In genomic region chr4:52640808-52641595, GRCh38 we compare ENCODE assay signal across 10 cellular contexts. TPM values are rescaled to one million over a fixed set of nuclear protein-coding genes. Genes with fewer than 3 reads are reported as not detected.
DNase-seq lines count a peak whose midpoint lies in the region; ATAC-seq, FAIRE-seq and TF ChIP-seq lines count a peak whose summit lies in the region.
"Had no signal": no experiment of that assay in that cellular context is flagged by ENCODE, and none has a peak within 500 bp of the region (broad histone marks: within the 10 kb centered on the region; RNA-seq: fewer than 3 reads in every experiment).

No MANE protein-coding gene starts in this region.

- H3K36me3 ChIP-seq in HEK293 (ENCODE audit: control insufficient read depth in 2 of 2, insufficient read depth in 1 of 2, low read length in 2 of 2) (no peaks in the 10 kb centered on the region), stomach (no peaks in the 10 kb centered on the region)

- peak overlapping the region; percentile 12; the same call in 1 of the 2 replicates for H3K27ac ChIP-seq in HEK293 (ENCODE audit: extremely low read depth, low read depth, low read length)
- H3K27ac ChIP-seq in stomach = peak overlapping the region in 4 of 5 donors; percentile 14 to 36 (median 22)

- TF ChIP-seq POLR2A in stomach (IDR thresholded peaks at IDR 0.05) = no peak
- no peak for TF ChIP-seq POLR2A in H54 (IDR thresholded peaks at IDR 0.05; ENCODE audit: low read depth, low read length)

- H3K4me1 ChIP-seq in HEK293 (ENCODE audit: control insufficient read depth, insufficient read depth, low read length) (peaks cover 11% of the 10 kb centered on the region), stomach (peaks cover 24 to 41% (median 36%) of the 10 kb centered on the region in 4 donors)

- ATAC-seq in WTC11 (no peak), GM18858 (IDR thresholded peaks at IDR 0.05; ENCODE audit: unreplicated experiment) (no peak)

- H3K9me3 ChIP-seq in HEK293 (ENCODE audit: control insufficient read depth, insufficient read depth, low read depth, low read length) (no peaks in the 10 kb centered on the region), stomach (no peaks in the 10 kb centered on the region)

- peaks cover 7% of the 10 kb centered on the region for H3K9me3 Mint-ChIP-seq in WTC11

- H3K27me3 ChIP-seq in stomach = no peaks in the 10 kb centered on the region

- no peak overlapping the region for H3K4me3 Mint-ChIP-seq in WTC11

- H3K4me1 Mint-ChIP-seq in WTC11 = peaks cover 46% of the 10 kb centered on the region

- DNase-seq in WTC11 (ENCODE audit: low spot score) = no peak
- peak; percentile 30 for DNase-seq in fibroblast of peridontal ligament (ENCODE audit: extremely low read depth)
- DNase-seq in stomach = no peak
- DNase-seq in Ammon's horn (ENCODE audit: low spot score) = no peak
- DNase-seq in H54 (ENCODE audit: insufficient read length, low spot score) = no peak
- DNase-seq: activated CD4-positive, alpha-beta T cell treated with anti-CD3 and anti-CD28 coated beads for 1 hour; Calu3; NCI-H524 treated with DMSO at 0.1 percent for 48 hours had no signal

- no peaks in the 10 kb centered on the region for H3K27me3 Mint-ChIP-seq in WTC11 (ENCODE audit: low read depth)

- FAIRE-seq in H54 (lab: Jason Lieb, UNC) = no peak

- TF ChIP-seq CTCF in HEK293 (tag by site-specific recombination; IDR thresholded peaks at IDR 0.05) = no peak
- no peak for TF ChIP-seq CTCF in WTC11 (IDR thresholded peaks at IDR 0.05)
- no peak for TF ChIP-seq CTCF in stomach (IDR thresholded peaks at IDR 0.05)

- H3K27ac Mint-ChIP-seq in WTC11 = peak overlapping the region; percentile 0; the same call in 1 of the 2 replicates

- H3K4me3 ChIP-seq in HEK293 (ENCODE audit: low read depth, low read length) = no peak overlapping the region
- H3K4me3 ChIP-seq in stomach = no peak overlapping the region

- POLR2A ChIA-PET in HEK293 (lab: Yijun Ruan, JAX) (no interaction called here), WTC11 (lab: Charles Lee) (interaction anchor here (0.7 kb wide), 1 partner anchor 65 kb away, joined by 3 read pairs; no protein-coding TSS in a partner anchor)

- intact Hi-C loops in stomach (cut with DNase I; ENCODE audit: low total_unique reads) = no loop called here

- WGBS in stomach, 5 donors = 42 to 49% (median 45%) methylated on average over 7 of the region's 7 CpGs

- peaks cover 11% of the 10 kb centered on the region for H3K36me3 Mint-ChIP-seq in WTC11

- TF ChIP-seq EP300 in stomach (IDR thresholded peaks at IDR 0.05) = no peak

- CTCF ChIA-PET in HEK293 (lab: Yijun Ruan, JAX) (interaction anchor here (0.6 kb wide), 1 partner anchor 770 kb away, joined by 3 read pairs; no protein-coding TSS in a partner anchor), WTC11 (lab: Charles Lee) (no interaction called here)

TF ChIP-seq in HEK293, 187 proteins besides CTCF, POLR2A, EP300 and RAD21:
- no peak for TF ChIP-seq ZNF701 (tag by site-specific recombination; IDR thresholded peaks at IDR 0.05)
- no peak for TF ChIP-seq ZNF398 (tag by site-specific recombination; IDR thresholded peaks at IDR 0.05)
- TF ChIP-seq ZBTB20 (tag by site-specific recombination; IDR thresholded peaks at IDR 0.05) = no peak
- TF ChIP-seq ZNF747 (tag by site-specific recombination; IDR thresholded peaks at IDR 0.05) = no peak
- no peak for TF ChIP-seq ZNF366 (tag by site-specific recombination; conservative IDR thresholded peaks at IDR 0.05)
- no peak for TF ChIP-seq ZNF24 (tag by site-specific recombination; IDR thresholded peaks at IDR 0.05)
- TF ChIP-seq ZNF121 (tag by site-specific recombination; IDR thresholded peaks at IDR 0.05) = no peak
- TF ChIP-seq ZNF26 (tag by site-specific recombination; IDR thresholded peaks at IDR 0.05) = no peak

TF ChIP-seq in WTC11, 78 proteins besides CTCF, POLR2A, EP300 and RAD21:
- TF ChIP-seq E2F4 (CRISPR knock-in tag; IDR thresholded peaks at IDR 0.05; ENCODE audit: borderline replicate concordance, low read depth) (no peak), ZNF281 (CRISPR knock-in tag; IDR thresholded peaks at IDR 0.05) (no peak), ZNF396 (CRISPR knock-in tag; IDR thresholded peaks at IDR 0.05; ENCODE audit: borderline replicate concordance) (no peak), AFF4 (CRISPR knock-in tag; IDR thresholded peaks at IDR 0.05; ENCODE audit: borderline replicate concordance) (no peak), MXD4 (CRISPR knock-in tag; IDR thresholded peaks at IDR 0.05; ENCODE audit: borderline replicate concordance) (no peak), NR3C1 (CRISPR knock-in tag; conservative IDR thresholded peaks at IDR 0.05; ENCODE audit: low read depth) (no peak), E2F5 (CRISPR knock-in tag; IDR thresholded peaks at IDR 0.05) (no peak), JAZF1 (CRISPR knock-in tag; IDR thresholded peaks at IDR 0.05) (no peak), TCF7 (CRISPR knock-in tag; IDR thresholded peaks at IDR 0.05; ENCODE audit: low read depth) (no peak)

RNA-seq across cellular contexts. Expression of gene USP46, which starts 18.1 kb away (rescaled TPM):
- total RNA-seq in WTC11 (2021) = 48.1 to 54.1 TPM (median 49.5 TPM) in 3 replicates
- 10 to 100 TPM in 3 of 5 donors, 1 to 10 TPM in 2; 2.7 to 36.5 (median 24.8) TPM for total RNA-seq in stomach
- polyA plus RNA-seq in stomach = 1 to 10 TPM; 3.2 to 6.4 (median 5.8) TPM
